ENCODE assay signal across 1 cellular context in genomic region chr6:73779943-73780342, GRCh38.
TF ChIP-seq lines count a peak whose summit lies in the region.

No MANE protein-coding gene starts in this region.

TF ChIP-seq in HepG2, 621 proteins besides CTCF, POLR2A, EP300 and RAD21 (continued from another document):
- TF ChIP-seq ZNF720 (CRISPR knock-in tag; IDR thresholded peaks at IDR 0.05) (no peak), SALL2 (CRISPR knock-in tag; IDR thresholded peaks at IDR 0.05) (no peak), TBX2 (CRISPR knock-in tag; IDR thresholded peaks at IDR 0.05; ENCODE audit: borderline replicate concordance) (no peak), ZNF101 (CRISPR knock-in tag; IDR thresholded peaks at IDR 0.05; ENCODE audit: borderline replicate concordance, low read depth) (no peak), SRSF9 (IDR thresholded peaks at IDR 0.05; ENCODE audit: borderline replicate concordance, insufficient read depth, low read depth, low read length, poor library complexity, severe bottlenecking) (no peak), AGO2 (optimal IDR thresholded peaks at IDR 0.05; ENCODE audit: low read depth, low read length) (no peak), MIXL1 (CRISPR knock-in tag; IDR thresholded peaks at IDR 0.05) (no peak), GMEB1 (CRISPR knock-in tag; IDR thresholded peaks at IDR 0.05; ENCODE audit: borderline replicate concordance) (no peak), ONECUT2 (CRISPR knock-in tag; IDR thresholded peaks at IDR 0.05) (no peak), GABPB1 (CRISPR knock-in tag; IDR thresholded peaks at IDR 0.05) (no peak), ZNF546 (CRISPR knock-in tag; conservative IDR thresholded peaks at IDR 0.05) (no peak), ZNF484 (CRISPR knock-in tag; IDR thresholded peaks at IDR 0.05; ENCODE audit: borderline replicate concordance, low read depth) (no peak), ZBTB3 (CRISPR knock-in tag; IDR thresholded peaks at IDR 0.05; ENCODE audit: borderline replicate concordance, low read depth) (no peak)
